Comparison of ENCODE assay signal across 15 cellular contexts in the genomic region with DNA sequence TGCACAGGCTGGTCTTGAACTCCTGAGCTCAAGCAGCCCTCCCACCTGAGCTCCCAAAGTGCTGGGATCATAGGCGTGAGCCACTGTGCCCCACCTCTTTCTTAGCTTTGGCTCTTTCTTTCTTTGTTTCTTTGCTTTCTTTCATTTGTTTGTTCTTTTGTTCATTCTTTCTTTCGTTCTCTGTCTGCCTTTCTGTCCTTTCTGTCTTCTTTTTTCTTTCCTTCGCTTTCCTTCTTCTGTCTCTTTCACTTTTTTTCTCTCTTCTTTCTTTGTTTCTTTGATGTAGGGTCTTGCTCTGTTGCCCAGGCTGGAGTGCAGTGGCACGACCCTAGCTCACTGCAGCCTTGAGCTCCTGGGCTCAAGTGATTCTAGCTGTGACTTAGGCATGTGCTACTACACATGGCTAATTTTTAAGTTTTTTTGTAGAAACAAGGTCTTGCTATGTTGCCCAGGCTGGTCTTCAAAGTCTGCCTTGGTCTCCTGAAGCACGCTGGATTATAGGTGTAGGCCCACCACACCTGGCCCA.
"Had no signal": no experiment of that assay in that cellular context is flagged by ENCODE, and none has a peak within 500 bp of the region (broad histone marks: within the 10 kb centered on the region; RNA-seq: fewer than 3 reads in every experiment).

No MANE protein-coding gene starts in this region.

- H3K27ac ChIP-seq: thoracic aorta had no signal

- ATAC-seq: activated naive CD8-positive, alpha-beta T cell treated with anti-CD3 and anti-CD28 coated beads, Interleukin-2, amount 50 U/mL, for 24 hours; left ventricle myocardium superior; natural killer cell; sciatic nerve had no signal

- DNase-seq: activated CD4-positive, alpha-beta T cell treated with anti-CD3 and anti-CD28 coated beads, Interleukin-2, amount 50 U/mL, for 1 hour; activated CD8-positive, alpha-beta memory T cell treated with anti-CD3 and anti-CD28 coated beads for 24 hours; activated naive CD4-positive, alpha-beta T cell; activated naive CD8-positive, alpha-beta T cell treated with anti-CD3 and anti-CD28 coated beads, Interleukin-2, amount 50 U/mL, for 24 hours; hippocampal formation; kidney; left ventricle myocardium superior; mesendoderm; natural killer cell; spleen had no signal

- H3K36me3 Mint-ChIP-seq: natural killer cell had no signal

- H3K4me3 Mint-ChIP-seq: activated naive CD8-positive, alpha-beta T cell treated with anti-CD3 and anti-CD28 coated beads, Interleukin-2, amount 50 U/mL, for 24 hours; activated T-helper 1 cell treated with anti-CD3 and anti-CD28 coated beads, Interleukin-12 subunit alpha, Interleukin-12 subunit beta, Interleukin-2, Interleukin-4 antibody, amounts not matched to agents 30 ng/mL and 10 ng/mL and 1 ng/mL, durations not matched to agents 14 hours and 24 hours and 36 hours; natural killer cell; T-helper 2 cell treated with Interferon-gamma antibody and Interleukin-4, amounts not matched to agents 5 μg/mL and 100 μg/mL, for 36 hours had no signal

- H3K36me3 ChIP-seq: esophagus muscularis mucosa, spleen, thoracic aorta had no signal

- H3K9me3 ChIP-seq: esophagus muscularis mucosa, spleen, thoracic aorta had no signal

- H3K4me3 ChIP-seq: esophagus muscularis mucosa, spleen, thoracic aorta had no signal

- H3K27ac Mint-ChIP-seq: activated naive CD8-positive, alpha-beta T cell treated with anti-CD3 and anti-CD28 coated beads, Interleukin-2, amount 50 U/mL, for 24 hours; activated T-helper 1 cell treated with anti-CD3 and anti-CD28 coated beads, Interleukin-12 subunit alpha, Interleukin-12 subunit beta, Interleukin-2, Interleukin-4 antibody, amounts not matched to agents 30 ng/mL and 10 ng/mL and 1 ng/mL, durations not matched to agents 14 hours and 24 hours and 36 hours; T-helper 2 cell treated with Interferon-gamma antibody and Interleukin-4, amounts not matched to agents 5 μg/mL and 100 μg/mL, for 36 hours had no signal

- H3K9me3 Mint-ChIP-seq: activated naive CD8-positive, alpha-beta T cell treated with anti-CD3 and anti-CD28 coated beads, Interleukin-2, amount 50 U/mL, for 24 hours; activated T-helper 1 cell treated with anti-CD3 and anti-CD28 coated beads, Interleukin-12 subunit alpha, Interleukin-12 subunit beta, Interleukin-2, Interleukin-4 antibody, amounts not matched to agents 30 ng/mL and 10 ng/mL and 1 ng/mL, durations not matched to agents 14 hours and 24 hours and 36 hours; natural killer cell; T-helper 2 cell treated with Interferon-gamma antibody and Interleukin-4, amounts not matched to agents 5 μg/mL and 100 μg/mL, for 36 hours had no signal

- H3K27me3 ChIP-seq: esophagus muscularis mucosa, spleen had no signal

- H3K27me3 Mint-ChIP-seq: activated naive CD8-positive, alpha-beta T cell treated with anti-CD3 and anti-CD28 coated beads, Interleukin-2, amount 50 U/mL, for 24 hours had no signal
